ENCODE assay signal across 8 cellular contexts in the genomic region with DNA sequence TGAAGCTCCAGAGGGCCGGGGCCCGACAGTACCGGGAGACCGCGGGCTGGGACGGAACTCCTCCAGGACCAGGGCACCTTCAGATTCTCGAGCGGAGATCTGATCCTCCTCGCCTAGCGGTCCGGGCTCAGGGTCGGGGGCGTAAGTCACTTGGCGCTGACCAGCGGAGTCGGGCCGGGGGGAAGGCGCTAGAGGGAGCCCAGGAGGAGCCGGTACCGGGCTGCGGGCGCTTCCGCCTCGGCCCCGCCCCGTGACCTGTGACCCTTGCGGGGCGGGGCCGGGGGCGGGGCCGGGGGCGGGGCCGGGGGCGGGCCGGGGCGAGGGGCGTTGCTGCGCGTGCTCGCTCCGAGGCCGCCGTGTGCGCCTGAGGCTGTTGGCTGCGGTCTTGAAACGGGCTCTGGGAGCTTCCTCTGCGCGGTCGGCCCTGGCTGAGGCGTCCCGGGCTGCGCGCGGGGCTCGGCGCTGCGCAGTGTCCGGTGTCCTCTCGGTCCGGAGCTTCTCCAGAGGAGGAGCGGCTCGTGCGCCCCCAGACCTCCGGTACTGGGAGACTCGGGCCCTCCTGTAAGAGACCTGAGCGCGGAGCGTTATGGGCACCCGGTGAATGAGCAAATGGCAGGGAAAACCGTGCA. TPM values are rescaled to one million over a fixed set of nuclear protein-coding genes. Genes with fewer than 3 reads are reported as not detected.
A peak's percentile ranks its signal among the peaks of the same experiment; 100 is the strongest.
DNase-seq lines count a peak whose midpoint lies in the region; ATAC-seq and TF ChIP-seq lines count a peak whose summit lies in the region.

TSS of gene ARSA (minus strand) at position 239 of the 629 bp plus-strand sequence. CDS start 373 bp downstream, outside the sequence.

- H3K27ac ChIP-seq in HUES48 (ENCODE audit: low read depth, low read length) = peak within 1 kb of the TSS; percentile 47
- peak within 1 kb of the TSS; percentile 67 for H3K27ac ChIP-seq in RWPE1
- H3K27ac ChIP-seq in stomach smooth muscle (ENCODE audit: low read length) = peak within 1 kb of the TSS; percentile 64

- H3K4me1 ChIP-seq in Caco-2 (peaks cover 15% of the 10 kb centered on the region), HUES48 (ENCODE audit: control insufficient read depth, insufficient read depth, low read length) (peaks cover 8% of the 10 kb centered on the region; the same call in 1 of the 2 replicates), stomach smooth muscle (ENCODE audit: control insufficient read depth, insufficient read depth, low read length) (peaks cover 12% of the 10 kb centered on the region)

- BruUV-seq in Caco-2 (replicated peaks; lab: Mats Ljungman, UMichigan) = no TSS peak

- POLR2A ChIA-PET in Caco-2 (lab: Charles Lee) (interaction anchor here (0.5 to 1.0 kb wide), 4 partner anchors 46 to 120 kb away, joined by 3 to 5 read pairs (median 3); partner anchors contain the start of genes LMF2 and NCAPH2), RWPE1 (lab: Yijun Ruan, JAX; ENCODE audit: low non-redundant PET) (no interaction called here)

- H3K27ac Mint-ChIP-seq in Caco-2 (ENCODE audit: unreplicated experiment) (peak within 1 kb of the TSS; percentile 58), neural crest cell (ENCODE audit: unreplicated experiment) (peak within 1 kb of the TSS; percentile 69)

- CTCF ChIA-PET in Caco-2 (lab: Charles Lee) (interaction anchor here (0.5 to 1.4 kb wide), 9 partner anchors 12 to 598 kb away, joined by 3 to 9 read pairs (median 3); partner anchors contain the start of genes CHKB, SCO2 and SYCE3), RWPE1 (lab: Yijun Ruan, JAX) (interaction anchor here (0.9 kb wide), 1 partner anchor 64 kb away, joined by 3 read pairs; no protein-coding TSS in a partner anchor)

- H3K4me3 ChIP-seq in Caco-2 (ENCODE audit: low read depth, low read length) (peak within 1 kb of the TSS; percentile 72), HUES48 (ENCODE audit: low read depth, low read length) (peak within 1 kb of the TSS; percentile 87), foreskin fibroblast (ENCODE audit: low read depth in 1 of 2, low read length in 2 of 2) (peak within 1 kb of the TSS; percentile 81 to 92), stomach smooth muscle (ENCODE audit: low read length in 2 of 2) (peak within 1 kb of the TSS; percentile 75 to 97)

- no peaks in the 10 kb centered on the region for H3K36me3 Mint-ChIP-seq in Caco-2 (ENCODE audit: insufficient read depth, unreplicated experiment)
- H3K36me3 Mint-ChIP-seq in neural crest cell (ENCODE audit: low read depth) = no peaks in the 10 kb centered on the region

- intact Hi-C loops in Caco-2 (cut with micrococcal nuclease; ENCODE audit: unreplicated experiment) = loop anchor here (2.0 kb wide), 1 partner anchor 63 kb away; no protein-coding TSS in a partner anchor

- no peaks in the 10 kb centered on the region for H3K9me3 Mint-ChIP-seq in Caco-2 (ENCODE audit: unreplicated experiment)
- H3K9me3 Mint-ChIP-seq in neural crest cell = no peaks in the 10 kb centered on the region

- peak within 1 kb of the TSS; percentile 77 for H3K4me3 Mint-ChIP-seq in Caco-2 (ENCODE audit: unreplicated experiment)
- peak within 1 kb of the TSS; percentile 90 for H3K4me3 Mint-ChIP-seq in neural crest cell

- 0 out of 2 replicates have a peak within 1 kb of the TSS, but pooled peaks have one; percentile 51 for H3K9ac ChIP-seq in HUES48 (ENCODE audit: low read depth, low read length)
- H3K9ac ChIP-seq in stomach smooth muscle (ENCODE audit: low read length in 2 of 2) = peak within 1 kb of the TSS; percentile 73 to 87

- H3K27me3 Mint-ChIP-seq in Caco-2 (ENCODE audit: insufficient read depth, unreplicated experiment) = no peaks in the 10 kb centered on the region
- peaks cover 3% of the 10 kb centered on the region for H3K27me3 Mint-ChIP-seq in neural crest cell (ENCODE audit: low read depth)

- no peaks in the 10 kb centered on the region; the same call in 1 of the 2 replicates for H3K36me3 ChIP-seq in Caco-2 (ENCODE audit: control insufficient read depth, insufficient read depth, low read length)
- H3K36me3 ChIP-seq in HUES48 (ENCODE audit: control insufficient read depth, insufficient read depth, low read length) = no peaks in the 10 kb centered on the region
- no peaks in the 10 kb centered on the region for H3K36me3 ChIP-seq in stomach smooth muscle (ENCODE audit: control insufficient read depth in 2 of 2, insufficient read depth in 2 of 2, low read length in 2 of 2)

- TF ChIP-seq CTCF in Caco-2 (IDR thresholded peaks at IDR 0.05; ENCODE audit: insufficient read depth in 1 of 2, low read depth in 1 of 2, low read length in 1 of 2, severe bottlenecking in 1 of 2, unreplicated experiment in 1 of 2) = peak; percentile 24 to 70
- TF ChIP-seq CTCF in RWPE1 (conservative IDR thresholded peaks at IDR 0.05; ENCODE audit: low read depth) = peak; percentile 56; the same call in 1 of the 2 replicates
- peak; percentile 33 for TF ChIP-seq CTCF in foreskin fibroblast (IDR thresholded peaks at IDR 0.05; ENCODE audit: low read depth, low read length)
- peak; percentile 38 for TF ChIP-seq CTCF in neural crest cell (conservative IDR thresholded peaks at IDR 0.05)

- ATAC-seq in GM19468 (IDR thresholded peaks at IDR 0.05; ENCODE audit: extremely low read depth, unreplicated experiment) = peak; percentile 28

- H3K9me3 ChIP-seq in Caco-2 (no peaks in the 10 kb centered on the region), HUES48 (ENCODE audit: control insufficient read depth, insufficient read depth, low read length) (no peaks in the 10 kb centered on the region), stomach smooth muscle (ENCODE audit: control insufficient read depth in 2 of 2, low read length in 2 of 2) (no peaks in the 10 kb centered on the region)

- H3K4me1 Mint-ChIP-seq in Caco-2 (ENCODE audit: low read depth, unreplicated experiment) (peaks cover 10% of the 10 kb centered on the region), neural crest cell (peaks cover 14% of the 10 kb centered on the region)

- peak; percentile 80 to 83 for DNase-seq in Caco-2
- DNase-seq in RWPE1 (ENCODE audit: low spot score) = peak; percentile 75
- DNase-seq in activated effector memory CD4-positive, alpha-beta T cell treated with Interleukin-2 at 50 U/mL for 16 hours = peak; percentile 72
- DNase-seq in foreskin fibroblast = peak; percentile 81 to 93
- peak; percentile 60 for DNase-seq in neural crest cell (ENCODE audit: low read depth, low spot score)

- H3K27me3 ChIP-seq in Caco-2 (replicated peaks; ENCODE audit: control insufficient read depth, insufficient read depth, low read length) = no peaks in the 10 kb centered on the region
- H3K27me3 ChIP-seq in HUES48 (ENCODE audit: control insufficient read depth, insufficient read depth, low read length) = peaks cover 9% of the 10 kb centered on the region
- no peaks in the 10 kb centered on the region for H3K27me3 ChIP-seq in stomach smooth muscle (ENCODE audit: control insufficient read depth in 1 of 2, insufficient read depth in 2 of 2, low read length in 2 of 2)

RNA-seq across cellular contexts. Expression of gene ARSA, which starts in this region (rescaled TPM):
- total RNA-seq in Caco-2 (2022) = 11.5 TPM in 2 replicates
- total RNA-seq in neural crest cell = 14.6 and 16.1 TPM in 2 replicates

Comparison
In these comparisons a context has a peak if more than half of its experiments do, and no peak if none do; other contexts are left out.
1. Peak in every context shown above with its lines: DNase-seq, ATAC-seq, H3K4me3 ChIP-seq and H3K27ac ChIP-seq.